Comparison of ENCODE assay signal across 1 cellular context in genomic region chr1:247330548-247331171, GRCh38.
TF ChIP-seq lines count a peak whose summit lies in the region.

No MANE protein-coding gene starts in this region.

TF ChIP-seq in GM12878, 131 proteins besides CTCF, POLR2A, EP300 and RAD21 (continued from another document):
- TF ChIP-seq SMC3 (IDR thresholded peaks at IDR 0.05; ENCODE audit: borderline replicate concordance, low read length) (no peak), HSF1 (IDR thresholded peaks at IDR 0.05; ENCODE audit: low read depth, low read length) (no peak), USF2 (IDR thresholded peaks at IDR 0.05; ENCODE audit: borderline replicate concordance, low read depth, low read length) (no peak)
